19 cellular contexts compared by ENCODE assay signal in the genomic region with DNA sequence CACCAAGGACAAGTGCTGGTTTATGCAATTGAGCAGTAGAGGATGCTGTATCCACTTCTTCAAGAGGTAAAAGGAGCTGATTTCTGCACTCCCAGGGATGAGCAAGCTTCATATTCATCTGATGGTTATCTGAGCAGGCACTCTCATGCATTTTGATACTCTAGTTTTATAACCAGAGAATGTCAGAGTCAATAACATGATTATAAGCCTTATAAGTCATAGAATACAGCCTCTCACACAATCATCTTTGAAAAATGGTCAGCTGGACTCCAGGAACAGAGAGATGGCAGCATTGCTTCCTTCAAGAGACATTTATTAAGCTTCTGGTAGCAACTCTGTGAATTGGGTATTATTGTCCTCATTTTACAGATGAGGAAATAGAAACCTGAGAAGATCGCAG.
DNase-seq lines count a peak whose midpoint lies in the region; ATAC-seq and TF ChIP-seq lines count a peak whose summit lies in the region.
"Had no signal": no experiment of that assay in that cellular context is flagged by ENCODE, and none has a peak within 500 bp of the region (broad histone marks: within the 10 kb centered on the region; RNA-seq: fewer than 3 reads in every experiment).

No MANE protein-coding gene starts in this region.

- TF ChIP-seq EP300 in neural cell (conservative IDR thresholded peaks at IDR 0.05; ENCODE audit: poor library complexity, severe bottlenecking) = no peak

- no peak overlapping the region for H3K4me3 ChIP-seq in BLaER1 treated with 17β-estradiol and CSF1 and Interleukin-3, amounts not matched to agents 10 nM and 100 nM
- no peak overlapping the region for H3K4me3 ChIP-seq in cardiac fibroblast (replicated peaks in 1 of 2; ENCODE audit: low read depth in 2 of 2, low read length in 2 of 2)
- H3K4me3 ChIP-seq in neural cell (ENCODE audit: low read length) = no peak overlapping the region
- H3K4me3 ChIP-seq: spleen had no signal

- no peak overlapping the region for H3K4me3 Mint-ChIP-seq in mesothelial cell of epicardium
- no peak overlapping the region for H3K4me3 Mint-ChIP-seq in natural killer cell
- H3K4me3 Mint-ChIP-seq: activated B cell treated with CpG ODN at 0.5 μM for 24 hours; CD4-positive, CD25-positive, alpha-beta regulatory T cell; H9; immature natural killer cell; stimulated activated naive CD8-positive, alpha-beta T cell treated with anti-CD3 and anti-CD28 coated beads, Interleukin-15, Interleukin-2, amounts not matched to agents 100 ng/mL and 50 ng/mL, for 24 hours; T-cell had no signal

- peaks cover 46 to 84% (median 80%) of the 10 kb centered on the region in 10 experiments for H3K4me1 ChIP-seq in BLaER1 treated with 17β-estradiol and CSF1 and Interleukin-3, amounts not matched to agents 10 nM and 100 nM

- H3K36me3 Mint-ChIP-seq in mesothelial cell of epicardium = no peaks in the 10 kb centered on the region
- no peaks in the 10 kb centered on the region for H3K36me3 Mint-ChIP-seq in natural killer cell
- H3K36me3 Mint-ChIP-seq: CD4-positive, CD25-positive, alpha-beta regulatory T cell; immature natural killer cell; T-cell had no signal

- H3K27me3 ChIP-seq in BLaER1 treated with 17β-estradiol and CSF1 and Interleukin-3, amounts not matched to agents 10 nM and 100 nM = no peaks in the 10 kb centered on the region
- no peaks in the 10 kb centered on the region for H3K27me3 ChIP-seq in neural cell (ENCODE audit: insufficient read depth, low read depth, low read length)
- H3K27me3 ChIP-seq: spleen had no signal

- peak overlapping the region in 6 of 11 experiments; percentile 11 to 68 (median 54); a peak in 10 of 22 replicates for H3K27ac ChIP-seq in BLaER1 treated with 17β-estradiol and CSF1 and Interleukin-3, amounts not matched to agents 10 nM and 100 nM
- no peak overlapping the region for H3K27ac ChIP-seq in neural cell (ENCODE audit: low read length)

- no peak for ATAC-seq in natural killer cell
- ATAC-seq: Panc1, T-cell had no signal

- no peaks in the 10 kb centered on the region for H3K9me3 ChIP-seq in BLaER1 treated with 17β-estradiol and CSF1 and Interleukin-3, amounts not matched to agents 10 nM and 100 nM (replicated peaks in 1 of 11)
- no peaks in the 10 kb centered on the region for H3K9me3 ChIP-seq in neural cell (ENCODE audit: low read length)
- H3K9me3 ChIP-seq: spleen had no signal

- H3K27ac Mint-ChIP-seq in mesothelial cell of epicardium (no peak overlapping the region), natural killer cell (no peak overlapping the region)
- H3K27ac Mint-ChIP-seq: activated B cell treated with CpG ODN at 0.5 μM for 24 hours; CD4-positive, CD25-positive, alpha-beta regulatory T cell; H9; immature natural killer cell; stimulated activated naive CD8-positive, alpha-beta T cell treated with anti-CD3 and anti-CD28 coated beads, Interleukin-15, Interleukin-2, amounts not matched to agents 100 ng/mL and 50 ng/mL, for 24 hours; T-cell had no signal

- no peaks in the 10 kb centered on the region for H3F3A ChIP-seq in neural cell (ENCODE audit: insufficient read depth, low read length, poor library complexity, severe bottlenecking)

- intact Hi-C loops in natural killer cell (cut with micrococcal nuclease) = no loop called here

- no peaks in the 10 kb centered on the region for H3K27me3 Mint-ChIP-seq in mesothelial cell of epicardium (ENCODE audit: low read depth)
- H3K27me3 Mint-ChIP-seq in natural killer cell (ENCODE audit: low read depth in 2 of 2) = no peaks in the 10 kb centered on the region
- H3K27me3 Mint-ChIP-seq: activated B cell treated with CpG ODN at 0.5 μM for 24 hours; CD4-positive, CD25-positive, alpha-beta regulatory T cell; stimulated activated naive CD8-positive, alpha-beta T cell treated with anti-CD3 and anti-CD28 coated beads, Interleukin-15, Interleukin-2, amounts not matched to agents 100 ng/mL and 50 ng/mL, for 24 hours; T-cell had no signal

- DNase-seq in LHCN-M2 (ENCODE audit: low read depth) (peak; percentile 75), cardiac fibroblast (ENCODE audit: low read depth in 2 of 2) (peak; percentile 46 to 57), mesothelial cell of epicardium (ENCODE audit: low spot score in 2 of 2, unreplicated experiment in 2 of 2) (no peak), natural killer cell (no peak), NCI-H446 treated with DMSO at 0.1 percent for 48 hours (lab: John Stamatoyannopoulos, UW) (no peak)
- DNase-seq: activated B cell treated with CpG ODN at 0.5 μM for 24 hours; CD4-positive, CD25-positive, alpha-beta regulatory T cell; effector CD8-positive, alpha-beta T cell; H9; immature natural killer cell; NCI-H1105; NCI-H524; occipital lobe; spleen; T-cell had no signal

- no peaks in the 10 kb centered on the region for H3K36me3 ChIP-seq in BLaER1 treated with 17β-estradiol and CSF1 and Interleukin-3, amounts not matched to agents 10 nM and 100 nM
- H3K36me3 ChIP-seq in neural cell (ENCODE audit: insufficient read depth, low read length) = no peaks in the 10 kb centered on the region
- H3K36me3 ChIP-seq: spleen had no signal

- no peaks in the 10 kb centered on the region for H3K9me2 ChIP-seq in neural cell (ENCODE audit: insufficient read depth, low read length)

- H3K4me2 ChIP-seq in BLaER1 treated with 17β-estradiol and CSF1 and Interleukin-3, amounts not matched to agents 10 nM and 100 nM = peak overlapping the region in 9 of 11 experiments; percentile 15 to 68 (median 42); a peak in 16 of 22 replicates
- H3K4me2 ChIP-seq in neural cell (ENCODE audit: low read length) = no peak overlapping the region

- no peak for TF ChIP-seq RAD21 in neural cell (conservative IDR thresholded peaks at IDR 0.05)

- H3K9me3 Mint-ChIP-seq in mesothelial cell of epicardium = no peaks in the 10 kb centered on the region
- no peaks in the 10 kb centered on the region for H3K9me3 Mint-ChIP-seq in natural killer cell
- H3K9me3 Mint-ChIP-seq: activated B cell treated with CpG ODN at 0.5 μM for 24 hours; H9; stimulated activated naive CD8-positive, alpha-beta T cell treated with anti-CD3 and anti-CD28 coated beads, Interleukin-15, Interleukin-2, amounts not matched to agents 100 ng/mL and 50 ng/mL, for 24 hours; T-cell had no signal

- H2AFZ ChIP-seq in neural cell (ENCODE audit: low read depth, low read length) = no peak overlapping the region

- H3K9ac ChIP-seq in BLaER1 treated with 17β-estradiol and CSF1 and Interleukin-3, amounts not matched to agents 10 nM and 100 nM = peak overlapping the region in 3 of 11 experiments; percentile 1 to 33 (median 9); a peak in 2 of 22 replicates
- H3K9ac ChIP-seq in neural cell (ENCODE audit: low read length) = no peak overlapping the region

- peaks cover 0 to 12% (median 0%) of the 10 kb centered on the region in 11 experiments; a peak in 2 of 22 replicates for H4K20me1 ChIP-seq in BLaER1 treated with 17β-estradiol and CSF1 and Interleukin-3, amounts not matched to agents 10 nM and 100 nM
- no peaks in the 10 kb centered on the region for H4K20me1 ChIP-seq in neural cell (ENCODE audit: insufficient read depth)

- peaks cover 35% of the 10 kb centered on the region for H3K4me1 Mint-ChIP-seq in mesothelial cell of epicardium
- H3K4me1 Mint-ChIP-seq in natural killer cell = no peaks in the 10 kb centered on the region
- H3K4me1 Mint-ChIP-seq: T-cell had no signal

- TF ChIP-seq CTCF in cardiac fibroblast (IDR thresholded peaks at IDR 0.05; ENCODE audit: low read depth, low read length) = peak; percentile 9
- TF ChIP-seq CTCF in neural cell (IDR thresholded peaks at IDR 0.05; ENCODE audit: poor library complexity, severe bottlenecking) = peak; percentile 27
- TF ChIP-seq CTCF in mesothelial cell of epicardium (IDR thresholded peaks at IDR 0.05; ENCODE audit: unreplicated experiment) = no peak
- no peak for TF ChIP-seq CTCF in natural killer cell (IDR thresholded peaks at IDR 0.05)

- H3K79me2 ChIP-seq in neural cell (replicated peaks; ENCODE audit: insufficient read depth, low read length) = no peaks in the 10 kb centered on the region

TF ChIP-seq in neural cell, 6 proteins besides CTCF, POLR2A, EP300 and RAD21:
- TF ChIP-seq MXI1 (conservative IDR thresholded peaks at IDR 0.05; ENCODE audit: poor library complexity, severe bottlenecking) = no peak
- TF ChIP-seq EZH2 (IDR thresholded peaks at IDR 0.05; ENCODE audit: borderline replicate concordance, insufficient read depth, low read length, poor library complexity, severe bottlenecking) = no peak
- TF ChIP-seq TAF1 (IDR thresholded peaks at IDR 0.05; ENCODE audit: low read depth) = no peak
- TF ChIP-seq SMC3 (conservative IDR thresholded peaks at IDR 0.05; ENCODE audit: poor library complexity) = no peak
- TF ChIP-seq, protein P1, sequence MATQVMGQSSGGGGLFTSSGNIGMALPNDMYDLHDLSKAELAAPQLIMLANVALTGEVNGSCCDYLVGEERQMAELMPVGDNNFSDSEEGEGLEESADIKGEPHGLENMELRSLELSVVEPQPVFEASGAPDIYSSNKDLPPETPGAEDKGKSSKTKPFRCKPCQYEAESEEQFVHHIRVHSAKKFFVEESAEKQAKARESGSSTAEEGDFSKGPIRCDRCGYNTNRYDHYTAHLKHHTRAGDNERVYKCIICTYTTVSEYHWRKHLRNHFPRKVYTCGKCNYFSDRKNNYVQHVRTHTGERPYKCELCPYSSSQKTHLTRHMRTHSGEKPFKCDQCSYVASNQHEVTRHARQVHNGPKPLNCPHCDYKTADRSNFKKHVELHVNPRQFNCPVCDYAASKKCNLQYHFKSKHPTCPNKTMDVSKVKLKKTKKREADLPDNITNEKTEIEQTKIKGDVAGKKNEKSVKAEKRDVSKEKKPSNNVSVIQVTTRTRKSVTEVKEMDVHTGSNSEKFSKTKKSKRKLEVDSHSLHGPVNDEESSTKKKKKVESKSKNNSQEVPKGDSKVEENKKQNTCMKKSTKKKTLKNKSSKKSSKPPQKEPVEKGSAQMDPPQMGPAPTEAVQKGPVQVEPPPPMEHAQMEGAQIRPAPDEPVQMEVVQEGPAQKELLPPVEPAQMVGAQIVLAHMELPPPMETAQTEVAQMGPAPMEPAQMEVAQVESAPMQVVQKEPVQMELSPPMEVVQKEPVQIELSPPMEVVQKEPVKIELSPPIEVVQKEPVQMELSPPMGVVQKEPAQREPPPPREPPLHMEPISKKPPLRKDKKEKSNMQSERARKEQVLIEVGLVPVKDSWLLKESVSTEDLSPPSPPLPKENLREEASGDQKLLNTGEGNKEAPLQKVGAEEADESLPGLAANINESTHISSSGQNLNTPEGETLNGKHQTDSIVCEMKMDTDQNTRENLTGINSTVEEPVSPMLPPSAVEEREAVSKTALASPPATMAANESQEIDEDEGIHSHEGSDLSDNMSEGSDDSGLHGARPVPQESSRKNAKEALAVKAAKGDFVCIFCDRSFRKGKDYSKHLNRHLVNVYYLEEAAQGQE (IDR thresholded peaks at IDR 0.05; ENCODE audit: borderline replicate concordance) = no peak
- TF ChIP-seq POLR2AphosphoS5 (IDR thresholded peaks at IDR 0.05) = no peak

Comparison
In these comparisons a context has a peak if more than half of its experiments do, and no peak if none do; other contexts are left out.
1. DNase-seq: peak in LHCN-M2 (single experiment) and cardiac fibroblast (2 of 2); none in mesothelial cell of epicardium (0 of 2), natural killer cell (single experiment) and NCI-H446 treated with DMSO at 0.1 percent for 48 hours (single experiment).
2. CTCF ChIP-seq: peak in cardiac fibroblast (single experiment) and neural cell (single experiment); none in mesothelial cell of epicardium (single experiment) and natural killer cell (single experiment).